ENCODE assay signal across 18 cellular contexts in the genomic region with DNA sequence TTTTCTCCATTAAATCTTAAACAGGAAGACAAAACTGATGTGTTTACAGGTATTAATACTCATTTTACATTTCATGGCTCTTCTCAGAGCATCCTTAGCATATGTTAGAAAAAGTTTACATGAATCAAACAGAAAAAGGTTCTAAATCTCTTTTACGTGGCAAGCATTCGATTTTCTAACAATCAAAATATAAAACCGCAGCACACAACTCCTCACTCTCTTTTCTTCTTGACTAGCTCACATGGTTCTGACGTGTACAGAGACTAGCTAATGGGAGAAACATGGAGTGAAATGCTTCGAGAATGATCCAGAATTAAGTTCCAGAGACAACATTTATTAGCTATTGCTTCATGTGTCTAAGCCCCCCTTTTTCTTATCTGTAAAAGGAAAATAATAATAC.
DNase-seq lines count a peak whose midpoint lies in the region; ATAC-seq and TF ChIP-seq lines count a peak whose summit lies in the region.
"Had no signal": no experiment of that assay in that cellular context is flagged by ENCODE, and none has a peak within 500 bp of the region (broad histone marks: within the 10 kb centered on the region; RNA-seq: fewer than 3 reads in every experiment).

No MANE protein-coding gene starts in this region.

- ATAC-seq in stimulated activated naive CD8-positive, alpha-beta T cell treated with anti-CD3 and anti-CD28 coated beads, Interleukin-15, amount 100 ng/mL, for 72 hours, result no peak
- peak; percentile 53 for ATAC-seq in stimulated activated effector memory CD8-positive, alpha-beta T cell treated with anti-CD3 and anti-CD28 coated beads, Interleukin-12 subunit alpha, Interleukin-12 subunit beta, amount 100 ng/mL, for 72 hours
- no peak for ATAC-seq in WTC11
- ATAC-seq: CD8-positive, alpha-beta T cell had no signal

- H4K20me1 ChIP-seq in OCI-LY3 (ENCODE audit: insufficient read depth, low read length), result no peaks in the 10 kb centered on the region
- H4K20me1 ChIP-seq: BLaER1 treated with 17β-estradiol and CSF1 and Interleukin-3, amounts not matched to agents 10 nM and 100 nM had no signal

- peak overlapping the region; percentile 73 for H3K4me2 ChIP-seq in OCI-LY3 (ENCODE audit: low read length)
- H3K4me2 ChIP-seq: BLaER1 treated with 17β-estradiol and CSF1 and Interleukin-3, amounts not matched to agents 10 nM and 100 nM had no signal

- CTCF ChIA-PET in WTC11 (lab: Charles Lee), result interaction anchor here (1.2 kb wide), 1 partner anchor 114 kb away, joined by 3 read pairs; no protein-coding TSS in a partner anchor

- no peaks in the 10 kb centered on the region for H3K36me3 ChIP-seq in OCI-LY3 (replicated peaks; ENCODE audit: low read depth, low read length)
- H3K36me3 ChIP-seq: BLaER1 treated with 17β-estradiol and CSF1 and Interleukin-3, amounts not matched to agents 10 nM and 100 nM; HAP-1 had no signal

- no peak overlapping the region for H3K4me3 Mint-ChIP-seq in activated T-cell treated with anti-CD3 and anti-CD28 coated beads, Interleukin-2, amount 50 U/mL, for 24 hours
- no peak overlapping the region for H3K4me3 Mint-ChIP-seq in stimulated activated naive CD8-positive, alpha-beta T cell treated with anti-CD3 and anti-CD28 coated beads, Interleukin-15, Interleukin-2, amounts not matched to agents 100 ng/mL and 50 ng/mL, for 24 hours
- H3K4me3 Mint-ChIP-seq in stimulated activated naive CD8-positive, alpha-beta T cell treated with anti-CD3 and anti-CD28 coated beads, Interleukin-15, amount 100 ng/mL, for 72 hours, result no peak overlapping the region
- H3K4me3 Mint-ChIP-seq in stimulated activated effector memory CD8-positive, alpha-beta T cell treated with anti-CD3 and anti-CD28 coated beads, Interleukin-12 subunit alpha, Interleukin-12 subunit beta, amount 100 ng/mL, for 72 hours, result peak overlapping the region; percentile 24
- no peak overlapping the region for H3K4me3 Mint-ChIP-seq in WTC11
- H3K4me3 Mint-ChIP-seq: B cell; CD8-positive, alpha-beta T cell had no signal

- H3K4me3 ChIP-seq in OCI-LY3 (ENCODE audit: low read length), result peak overlapping the region; percentile 59
- H3K4me3 ChIP-seq: BLaER1 treated with 17β-estradiol and CSF1 and Interleukin-3, amounts not matched to agents 10 nM and 100 nM; GM23248; HAP-1 had no signal

- H3K4me1 Mint-ChIP-seq in activated T-cell treated with anti-CD3 and anti-CD28 coated beads, Interleukin-2, amount 50 U/mL, for 24 hours (ENCODE audit: low read depth), result peaks cover 44% of the 10 kb centered on the region
- H3K4me1 Mint-ChIP-seq in stimulated activated naive CD8-positive, alpha-beta T cell treated with anti-CD3 and anti-CD28 coated beads, Interleukin-15, Interleukin-2, amounts not matched to agents 100 ng/mL and 50 ng/mL, for 24 hours (ENCODE audit: low read depth), result peaks cover 45% of the 10 kb centered on the region
- H3K4me1 Mint-ChIP-seq in stimulated activated naive CD8-positive, alpha-beta T cell treated with anti-CD3 and anti-CD28 coated beads, Interleukin-15, amount 100 ng/mL, for 72 hours, result peaks cover 20% of the 10 kb centered on the region
- no peaks in the 10 kb centered on the region for H3K4me1 Mint-ChIP-seq in stimulated activated effector memory CD8-positive, alpha-beta T cell treated with anti-CD3 and anti-CD28 coated beads, Interleukin-12 subunit alpha, Interleukin-12 subunit beta, amount 100 ng/mL, for 72 hours
- H3K4me1 Mint-ChIP-seq in WTC11, result peaks cover 50% of the 10 kb centered on the region

- H3K27ac Mint-ChIP-seq in activated T-cell treated with anti-CD3 and anti-CD28 coated beads, Interleukin-2, amount 50 U/mL, for 24 hours, result peak overlapping the region; percentile 85
- H3K27ac Mint-ChIP-seq in stimulated activated naive CD8-positive, alpha-beta T cell treated with anti-CD3 and anti-CD28 coated beads, Interleukin-15, Interleukin-2, amounts not matched to agents 100 ng/mL and 50 ng/mL, for 24 hours, result peak overlapping the region; percentile 56
- H3K27ac Mint-ChIP-seq in stimulated activated naive CD8-positive, alpha-beta T cell treated with anti-CD3 and anti-CD28 coated beads, Interleukin-15, amount 100 ng/mL, for 72 hours, result no peak overlapping the region
- H3K27ac Mint-ChIP-seq in stimulated activated effector memory CD8-positive, alpha-beta T cell treated with anti-CD3 and anti-CD28 coated beads, Interleukin-12 subunit alpha, Interleukin-12 subunit beta, amount 100 ng/mL, for 72 hours, result no peak overlapping the region
- no peak overlapping the region for H3K27ac Mint-ChIP-seq in WTC11
- H3K27ac Mint-ChIP-seq: B cell; CD8-positive, alpha-beta T cell had no signal

- H3K9ac ChIP-seq in OCI-LY3 (ENCODE audit: low read length), result peak overlapping the region; percentile 8; the same call in 1 of the 2 replicates
- H3K9ac ChIP-seq: BLaER1 treated with 17β-estradiol and CSF1 and Interleukin-3, amounts not matched to agents 10 nM and 100 nM; GM23248 had no signal

- H3K27me3 ChIP-seq in OCI-LY3 (ENCODE audit: low read depth, low read length), result 0 out of 2 replicates have a peak, but pooled peaks cover 9% of the 10 kb centered on the region
- H3K27me3 ChIP-seq: BLaER1 treated with 17β-estradiol and CSF1 and Interleukin-3, amounts not matched to agents 10 nM and 100 nM had no signal

- TF ChIP-seq CTCF in OCI-LY3 (IDR thresholded peaks at IDR 0.05; ENCODE audit: low read depth, low read length), result no peak
- TF ChIP-seq CTCF in WTC11 (IDR thresholded peaks at IDR 0.05), result no peak

- no peaks in the 10 kb centered on the region for H3K9me3 ChIP-seq in OCI-LY3 (ENCODE audit: insufficient read depth, low read length)
- H3K9me3 ChIP-seq: BLaER1 treated with 17β-estradiol and CSF1 and Interleukin-3, amounts not matched to agents 10 nM and 100 nM; HAP-1 had no signal

- H3K79me2 ChIP-seq in OCI-LY3 (ENCODE audit: low read length), result no peaks in the 10 kb centered on the region

- peaks cover 45% of the 10 kb centered on the region for H3K27me3 Mint-ChIP-seq in activated T-cell treated with anti-CD3 and anti-CD28 coated beads, Interleukin-2, amount 50 U/mL, for 24 hours
- H3K27me3 Mint-ChIP-seq in stimulated activated naive CD8-positive, alpha-beta T cell treated with anti-CD3 and anti-CD28 coated beads, Interleukin-15, Interleukin-2, amounts not matched to agents 100 ng/mL and 50 ng/mL, for 24 hours, result peaks cover 39% of the 10 kb centered on the region
- no peaks in the 10 kb centered on the region for H3K27me3 Mint-ChIP-seq in stimulated activated naive CD8-positive, alpha-beta T cell treated with anti-CD3 and anti-CD28 coated beads, Interleukin-15, amount 100 ng/mL, for 72 hours
- no peaks in the 10 kb centered on the region for H3K27me3 Mint-ChIP-seq in WTC11 (ENCODE audit: low read depth)
- H3K27me3 Mint-ChIP-seq: B cell had no signal

- peak overlapping the region; percentile 45 for H3K27ac ChIP-seq in OCI-LY3 (ENCODE audit: low read length)
- H3K27ac ChIP-seq: BLaER1 treated with 17β-estradiol and CSF1 and Interleukin-3, amounts not matched to agents 10 nM and 100 nM; GM23248 had no signal

- H2AFZ ChIP-seq in OCI-LY3 (ENCODE audit: low read depth, low read length), result no peak overlapping the region
- H2AFZ ChIP-seq: GM23248 had no signal

- H3K4me1 ChIP-seq in OCI-LY3 (ENCODE audit: low read length), result peaks cover 49% of the 10 kb centered on the region
- H3K4me1 ChIP-seq: HAP-1 had no signal

- POLR2A ChIA-PET in WTC11 (lab: Charles Lee), result no interaction called here

- DNase-seq in activated T-cell treated with anti-CD3 and anti-CD28 coated beads, Interleukin-2, amount 50 U/mL, for 24 hours, result no peak
- DNase-seq in activated T-cell treated with anti-CD3 and anti-CD28 coated beads for 4 hours (no peak), NCI-H226 (no peak), WTC11 (ENCODE audit: low spot score) (no peak)
- no peak for DNase-seq in stimulated activated naive CD8-positive, alpha-beta T cell treated with anti-CD3 and anti-CD28 coated beads, Interleukin-15, amount 100 ng/mL, for 72 hours
- DNase-seq in stimulated activated effector memory CD8-positive, alpha-beta T cell treated with anti-CD3 and anti-CD28 coated beads, Interleukin-12 subunit alpha, Interleukin-12 subunit beta, amount 100 ng/mL, for 72 hours (ENCODE audit: low spot score in 2 of 2), result no peak
- DNase-seq: Calu3; CD8-positive, alpha-beta T cell; DMS 273 treated with DMSO at 0.1 percent for 48 hours; DMS53; DND-41; EL; GM23248 had no signal

- H3K9me3 Mint-ChIP-seq in activated T-cell treated with anti-CD3 and anti-CD28 coated beads, Interleukin-2, amount 50 U/mL, for 24 hours, result no peaks in the 10 kb centered on the region
- H3K9me3 Mint-ChIP-seq in stimulated activated naive CD8-positive, alpha-beta T cell treated with anti-CD3 and anti-CD28 coated beads, Interleukin-15, Interleukin-2, amounts not matched to agents 100 ng/mL and 50 ng/mL, for 24 hours, result peaks cover 3% of the 10 kb centered on the region
- no peaks in the 10 kb centered on the region for H3K9me3 Mint-ChIP-seq in stimulated activated naive CD8-positive, alpha-beta T cell treated with anti-CD3 and anti-CD28 coated beads, Interleukin-15, amount 100 ng/mL, for 72 hours
- H3K9me3 Mint-ChIP-seq in stimulated activated effector memory CD8-positive, alpha-beta T cell treated with anti-CD3 and anti-CD28 coated beads, Interleukin-12 subunit alpha, Interleukin-12 subunit beta, amount 100 ng/mL, for 72 hours, result no peaks in the 10 kb centered on the region
- H3K9me3 Mint-ChIP-seq in WTC11, result no peaks in the 10 kb centered on the region
- H3K9me3 Mint-ChIP-seq: CD8-positive, alpha-beta T cell had no signal

- H3K36me3 Mint-ChIP-seq in activated T-cell treated with anti-CD3 and anti-CD28 coated beads, Interleukin-2, amount 50 U/mL, for 24 hours (ENCODE audit: low read depth), result no peaks in the 10 kb centered on the region
- no peaks in the 10 kb centered on the region for H3K36me3 Mint-ChIP-seq in stimulated activated naive CD8-positive, alpha-beta T cell treated with anti-CD3 and anti-CD28 coated beads, Interleukin-15, Interleukin-2, amounts not matched to agents 100 ng/mL and 50 ng/mL, for 24 hours (ENCODE audit: low read depth)
- no peaks in the 10 kb centered on the region for H3K36me3 Mint-ChIP-seq in stimulated activated effector memory CD8-positive, alpha-beta T cell treated with anti-CD3 and anti-CD28 coated beads, Interleukin-12 subunit alpha, Interleukin-12 subunit beta, amount 100 ng/mL, for 72 hours
- no peaks in the 10 kb centered on the region for H3K36me3 Mint-ChIP-seq in WTC11
- H3K36me3 Mint-ChIP-seq: CD8-positive, alpha-beta T cell had no signal

TF ChIP-seq in WTC11, 78 proteins besides CTCF, POLR2A, EP300 and RAD21 (continues in another document):
- no peak for TF ChIP-seq HMGA2 (CRISPR knock-in tag; IDR thresholded peaks at IDR 0.05)

Comparison
In these comparisons a context has a peak if more than half of its experiments do, and no peak if none do; other contexts are left out.
1. H3K27ac Mint-ChIP-seq: peak in activated T-cell treated with anti-CD3 and anti-CD28 coated beads, Interleukin-2, amount 50 U/mL, for 24 hours (single experiment) and stimulated activated naive CD8-positive, alpha-beta T cell treated with anti-CD3 and anti-CD28 coated beads, Interleukin-15, Interleukin-2, amounts not matched to agents 100 ng/mL and 50 ng/mL, for 24 hours (single experiment); none in stimulated activated naive CD8-positive, alpha-beta T cell treated with anti-CD3 and anti-CD28 coated beads, Interleukin-15, amount 100 ng/mL, for 72 hours (0 of 2), stimulated activated effector memory CD8-positive, alpha-beta T cell treated with anti-CD3 and anti-CD28 coated beads, Interleukin-12 subunit alpha, Interleukin-12 subunit beta, amount 100 ng/mL, for 72 hours (single experiment) and WTC11 (single experiment).